Comparison of ENCODE assay signal across 8 cellular contexts in the genomic region with DNA sequence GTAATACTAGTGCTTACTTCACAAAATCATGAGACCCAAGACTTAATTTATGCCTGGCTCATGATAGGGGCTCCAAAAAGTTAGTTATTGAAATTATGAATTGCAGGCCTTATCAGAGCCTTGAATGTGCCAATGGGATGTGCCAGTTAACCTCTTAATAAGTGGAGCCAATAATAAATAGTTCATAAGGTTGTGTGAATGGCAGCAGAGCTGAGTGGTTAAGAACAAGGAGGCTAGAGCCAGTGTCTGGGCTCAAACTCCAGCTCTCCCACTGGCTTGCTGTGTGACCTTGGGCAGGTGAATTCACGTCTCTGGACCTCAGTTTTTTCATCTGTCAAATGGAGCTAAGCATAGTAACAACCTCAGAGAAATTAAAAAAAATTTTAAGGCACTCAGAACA.
"Had no signal": no experiment of that assay in that cellular context is flagged by ENCODE, and none has a peak within 500 bp of the region (broad histone marks: within the 10 kb centered on the region; RNA-seq: fewer than 3 reads in every experiment).

No MANE protein-coding gene starts in this region.

- DNase-seq: IMR-90, Karpas-422, Kasumi-1, KBM-7, KG1 had no signal

- H3K27ac ChIP-seq: HL-60, KMS-11 had no signal

- H3K4me2 ChIP-seq: KMS-11 had no signal

- H3K9ac ChIP-seq: KMS-11 had no signal

- FAIRE-seq: HTR-8/SVneo had no signal
